ENCODE assay signal across 7 cellular contexts in genomic region chr4:80324171-80324570, GRCh38.
"Had no signal": no experiment of that assay in that cellular context is flagged by ENCODE, and none has a peak within 500 bp of the region (broad histone marks: within the 10 kb centered on the region; RNA-seq: fewer than 3 reads in every experiment).

No MANE protein-coding gene starts in this region.

- H3K27ac ChIP-seq: HL-60, KMS-11 had no signal

- H3K4me3 ChIP-seq: K562 had no signal

- ATAC-seq: HepG2, K562 had no signal

- DNase-seq: IMR-90, KBM-7, KG1 had no signal
